ENCODE assay signal across 8 cellular contexts in the genomic region with DNA sequence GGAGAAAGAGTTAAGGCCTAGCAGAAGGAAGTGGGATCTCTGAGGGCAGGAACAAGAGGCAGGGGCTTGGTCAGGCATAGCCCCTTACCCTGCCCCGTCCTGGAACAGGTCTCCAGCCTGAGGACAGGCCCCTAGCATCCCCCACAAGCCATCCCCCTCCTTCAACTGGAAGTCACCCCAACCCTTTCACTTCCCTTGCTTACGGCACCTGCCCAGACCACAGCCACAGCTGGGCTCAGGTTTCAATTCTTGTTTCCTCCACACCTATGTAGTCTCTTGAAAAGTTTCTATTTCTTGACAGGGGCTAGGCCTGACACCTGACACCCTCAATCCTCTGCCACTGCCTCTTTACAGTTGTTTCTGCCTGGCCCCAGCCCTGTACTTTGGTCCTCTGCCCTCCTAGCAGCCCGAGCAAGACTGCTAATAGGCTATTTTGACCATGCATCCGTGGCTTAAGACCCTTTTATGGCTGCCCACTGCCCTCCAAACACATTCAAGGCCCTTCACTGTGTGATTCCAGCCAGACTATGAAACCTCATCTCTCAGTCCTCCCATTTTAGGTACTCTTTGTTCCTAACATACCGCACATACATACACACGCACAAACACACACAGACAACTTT. TPM values are rescaled to one million over a fixed set of nuclear protein-coding genes. Genes with fewer than 3 reads are reported as not detected.
DNase-seq lines count a peak whose midpoint lies in the region; ATAC-seq and TF ChIP-seq lines count a peak whose summit lies in the region.
"Had no signal": no experiment of that assay in that cellular context is flagged by ENCODE, and none has a peak within 500 bp of the region (broad histone marks: within the 10 kb centered on the region; RNA-seq: fewer than 3 reads in every experiment).

No MANE protein-coding gene starts in this region.

- BruUV-seq in OCI-LY7 (replicated peaks; lab: Mats Ljungman, UMichigan): no TSS peak

- H3K4me3 ChIP-seq in OCI-LY7 (ENCODE audit: low read depth, low read length, poor library complexity, severe bottlenecking) (peak overlapping the region; percentile 51), thymus (ENCODE audit: low read length) (no peak overlapping the region), osteoblast (ENCODE audit: insufficient read depth, low read length) (no peak overlapping the region)
- no peak overlapping the region for H3K4me3 ChIP-seq in effector memory CD4-positive, alpha-beta T cell (ENCODE audit: insufficient read depth, low read depth, low read length, poor library complexity, severe bottlenecking)
- H3K4me3 ChIP-seq: lung had no signal

- CTCF ChIA-PET in OCI-LY7 (lab: Charles Lee; ENCODE audit: unreplicated experiment): interaction anchor here (0.6 to 3.0 kb wide), 2 partner anchors 24 to 83 kb away, joined by 3 to 17 read pairs; no protein-coding TSS in a partner anchor

- 40% methylated on average over 6 of the region's 6 CpGs for WGBS in thymus

- H4K20me1 ChIP-seq in OCI-LY7 (ENCODE audit: insufficient read depth, low read length): no peaks in the 10 kb centered on the region
- no peaks in the 10 kb centered on the region for H4K20me1 ChIP-seq in osteoblast (ENCODE audit: insufficient read depth, low read length)

- H3K27me3 ChIP-seq in effector memory CD4-positive, alpha-beta T cell (replicated peaks; ENCODE audit: control insufficient read depth, insufficient read depth, low read length, poor library complexity, severe bottlenecking): no peaks in the 10 kb centered on the region
- no peaks in the 10 kb centered on the region for H3K27me3 ChIP-seq in thymus (ENCODE audit: control insufficient read depth, insufficient read depth)
- H3K27me3 ChIP-seq in osteoblast (ENCODE audit: insufficient read depth, low read length): no peaks in the 10 kb centered on the region

- H2AFZ ChIP-seq in OCI-LY7 (ENCODE audit: low read length) (no peak overlapping the region), osteoblast (ENCODE audit: low read length) (no peak overlapping the region)

- POLR2A ChIA-PET in OCI-LY7 (lab: Charles Lee): interaction anchor here (1.0 to 15.8 kb wide), 7 partner anchors 9 to 104 kb away, joined by 5 to 136 read pairs (median 10); a partner anchor contains a TSS

- intact Hi-C loops in OCI-LY7 (cut with micrococcal nuclease; ENCODE audit: unreplicated experiment): loop anchor here (1.0 to 10.0 kb wide), 4 partner anchors 10 to 931 kb away; a partner anchor contains a TSS

- DNase-seq in OCI-LY7 (ENCODE audit: low spot score) (peak; percentile 98), osteoblast (ENCODE audit: insufficient read length, low spot score, missing footprints) (no peak), NCI-H524 treated with DMSO at 0.1 percent for 48 hours (lab: John Stamatoyannopoulos, UW) (no peak)
- no peak for DNase-seq in effector memory CD4-positive, alpha-beta T cell

- peaks cover 98% of the 10 kb centered on the region for H3K4me1 ChIP-seq in OCI-LY7 (ENCODE audit: insufficient read depth, low read length, poor library complexity, severe bottlenecking)
- peaks cover 30% of the 10 kb centered on the region for H3K4me1 ChIP-seq in effector memory CD4-positive, alpha-beta T cell (ENCODE audit: control insufficient read depth, insufficient read depth, low read length, poor library complexity, severe bottlenecking)
- H3K4me1 ChIP-seq in thymus (ENCODE audit: control insufficient read depth, insufficient read depth, low read length): peaks cover 30% of the 10 kb centered on the region
- peaks cover 17% of the 10 kb centered on the region for H3K4me1 ChIP-seq in osteoblast (ENCODE audit: insufficient read depth, low read length)

- no peak for TF ChIP-seq CTCF in OCI-LY7 (conservative IDR thresholded peaks at IDR 0.05; ENCODE audit: low read length)
- TF ChIP-seq CTCF in osteoblast (IDR thresholded peaks at IDR 0.05; ENCODE audit: extremely low read depth, low read depth, low read length): no peak

- no peaks in the 10 kb centered on the region for H3K9me2 ChIP-seq in OCI-LY7 (ENCODE audit: insufficient read depth, low read length)

- H3K27ac ChIP-seq in OCI-LY7 (ENCODE audit: low read depth, low read length, poor library complexity, severe bottlenecking) (peak overlapping the region; percentile 98), thymus (ENCODE audit: low read depth) (peak overlapping the region; percentile 83), osteoblast (ENCODE audit: low read depth, low read length) (no peak overlapping the region)
- peak overlapping the region; percentile 16 for H3K27ac ChIP-seq in effector memory CD4-positive, alpha-beta T cell (ENCODE audit: insufficient read depth, low read length, poor library complexity, severe bottlenecking)

- H3K36me3 ChIP-seq in OCI-LY7 (ENCODE audit: insufficient read depth, low read length) (0 out of 2 replicates have a peak, but pooled peaks cover 4% of the 10 kb centered on the region), thymus (ENCODE audit: control insufficient read depth, insufficient read depth) (no peaks in the 10 kb centered on the region), osteoblast (ENCODE audit: insufficient read depth, low read length) (no peaks in the 10 kb centered on the region)
- no peaks in the 10 kb centered on the region for H3K36me3 ChIP-seq in effector memory CD4-positive, alpha-beta T cell (ENCODE audit: control insufficient read depth, insufficient read depth, low read length)

- H3K79me2 ChIP-seq in OCI-LY7 (ENCODE audit: insufficient read depth, low read depth, low read length): no peaks in the 10 kb centered on the region
- H3K79me2 ChIP-seq in osteoblast (ENCODE audit: insufficient read depth, low read length): no peaks in the 10 kb centered on the region

- H3K4me2 ChIP-seq in OCI-LY7 (ENCODE audit: low read length): peak overlapping the region; percentile 76
- H3K4me2 ChIP-seq in osteoblast (ENCODE audit: insufficient read depth, low read length): no peak overlapping the region

- TF ChIP-seq POLR2A in GM19099 (IDR thresholded peaks at IDR 0.05; ENCODE audit: extremely low read depth, insufficient read length, low read depth): peak; percentile 78

- peak; percentile 47 for ATAC-seq in HG02970 (IDR thresholded peaks at IDR 0.05; ENCODE audit: low FRiP score, unreplicated experiment)

- H3K9me3 ChIP-seq in OCI-LY7 (ENCODE audit: low read length) (no peaks in the 10 kb centered on the region), thymus (ENCODE audit: control insufficient read depth) (no peaks in the 10 kb centered on the region), osteoblast (ENCODE audit: low read depth, low read length) (no peaks in the 10 kb centered on the region)
- H3K9me3 ChIP-seq in effector memory CD4-positive, alpha-beta T cell (ENCODE audit: control insufficient read depth, low read length): no peaks in the 10 kb centered on the region

RNA-seq across cellular contexts. Expression of a gene that starts 10.9 kb away (rescaled TPM):
- 39.0 and 48.7 TPM in 2 replicates for total RNA-seq in OCI-LY7 (2014; rRNA removed; shearing (Covaris generic))
- total RNA-seq in OCI-LY7 (2022) (128 and 147 TPM in 2 replicates), osteoblast (34.0 and 38.0 TPM in 2 replicates)
- 22.3 TPM for polyA plus RNA-seq in thymus
